ENCODE assay signal across 1 cellular context in the genomic region with DNA sequence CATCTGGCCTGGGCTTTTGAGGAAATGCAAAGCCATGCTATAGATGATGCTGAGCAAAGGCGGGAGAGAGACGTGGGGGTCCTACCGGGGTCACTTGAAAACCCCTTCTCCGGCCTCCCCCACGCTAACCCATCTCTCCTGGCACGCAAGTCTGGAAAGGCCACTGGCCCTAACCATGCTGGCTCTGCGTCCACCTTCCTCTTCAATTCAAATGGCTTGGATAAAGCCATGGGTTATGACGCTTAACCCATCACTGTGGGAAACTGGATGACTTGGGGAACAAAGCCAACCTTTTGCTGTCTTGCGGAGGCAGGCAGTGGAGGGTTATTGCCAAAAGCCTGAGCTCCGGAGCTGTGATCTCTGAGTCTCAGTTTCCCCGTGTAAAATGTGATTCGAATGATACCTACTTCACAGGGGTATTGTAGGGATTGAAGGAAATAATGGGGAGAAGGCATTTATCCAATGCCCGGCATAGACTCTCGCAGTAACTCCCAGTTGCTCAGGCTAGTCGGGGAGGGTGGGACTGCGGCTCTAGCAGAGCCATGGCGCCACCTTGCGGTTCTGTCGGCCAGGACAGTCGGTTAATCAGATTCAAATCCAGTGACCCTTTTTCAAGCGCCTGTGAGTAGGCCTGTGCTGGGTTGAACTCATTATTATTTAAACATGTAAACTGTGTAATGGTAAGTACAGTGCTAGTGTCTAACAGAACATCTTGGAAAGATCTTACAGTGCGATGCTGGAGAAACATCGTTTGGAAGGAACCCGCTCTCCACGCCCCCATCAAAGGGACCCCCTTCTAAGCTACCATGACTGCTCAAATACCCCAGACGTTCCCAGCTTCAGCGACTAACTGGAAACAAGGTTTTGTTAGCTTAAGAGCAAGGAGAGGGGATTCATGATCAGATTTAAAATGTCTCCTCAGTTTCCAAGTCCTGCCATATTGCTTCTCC.
TF ChIP-seq lines count a peak whose summit lies in the region.

No MANE protein-coding gene starts in this region.

TF ChIP-seq in WTC11, 78 proteins besides CTCF, POLR2A, EP300 and RAD21 (continued from another document):
- TF ChIP-seq, protein P1, sequence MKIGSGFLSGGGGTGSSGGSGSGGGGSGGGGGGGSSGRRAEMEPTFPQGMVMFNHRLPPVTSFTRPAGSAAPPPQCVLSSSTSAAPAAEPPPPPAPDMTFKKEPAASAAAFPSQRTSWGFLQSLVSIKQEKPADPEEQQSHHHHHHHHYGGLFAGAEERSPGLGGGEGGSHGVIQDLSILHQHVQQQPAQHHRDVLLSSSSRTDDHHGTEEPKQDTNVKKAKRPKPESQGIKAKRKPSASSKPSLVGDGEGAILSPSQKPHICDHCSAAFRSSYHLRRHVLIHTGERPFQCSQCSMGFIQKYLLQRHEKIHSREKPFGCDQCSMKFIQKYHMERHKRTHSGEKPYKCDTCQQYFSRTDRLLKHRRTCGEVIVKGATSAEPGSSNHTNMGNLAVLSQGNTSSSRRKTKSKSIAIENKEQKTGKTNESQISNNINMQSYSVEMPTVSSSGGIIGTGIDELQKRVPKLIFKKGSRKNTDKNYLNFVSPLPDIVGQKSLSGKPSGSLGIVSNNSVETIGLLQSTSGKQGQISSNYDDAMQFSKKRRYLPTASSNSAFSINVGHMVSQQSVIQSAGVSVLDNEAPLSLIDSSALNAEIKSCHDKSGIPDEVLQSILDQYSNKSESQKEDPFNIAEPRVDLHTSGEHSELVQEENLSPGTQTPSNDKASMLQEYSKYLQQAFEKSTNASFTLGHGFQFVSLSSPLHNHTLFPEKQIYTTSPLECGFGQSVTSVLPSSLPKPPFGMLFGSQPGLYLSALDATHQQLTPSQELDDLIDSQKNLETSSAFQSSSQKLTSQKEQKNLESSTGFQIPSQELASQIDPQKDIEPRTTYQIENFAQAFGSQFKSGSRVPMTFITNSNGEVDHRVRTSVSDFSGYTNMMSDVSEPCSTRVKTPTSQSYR (CRISPR knock-in tag; IDR thresholded peaks at IDR 0.05): no peak
- no peak for TF ChIP-seq FOXJ3 (CRISPR knock-in tag; IDR thresholded peaks at IDR 0.05; ENCODE audit: borderline replicate concordance)
